2 cellular contexts compared by ENCODE assay signal in the genomic region with DNA sequence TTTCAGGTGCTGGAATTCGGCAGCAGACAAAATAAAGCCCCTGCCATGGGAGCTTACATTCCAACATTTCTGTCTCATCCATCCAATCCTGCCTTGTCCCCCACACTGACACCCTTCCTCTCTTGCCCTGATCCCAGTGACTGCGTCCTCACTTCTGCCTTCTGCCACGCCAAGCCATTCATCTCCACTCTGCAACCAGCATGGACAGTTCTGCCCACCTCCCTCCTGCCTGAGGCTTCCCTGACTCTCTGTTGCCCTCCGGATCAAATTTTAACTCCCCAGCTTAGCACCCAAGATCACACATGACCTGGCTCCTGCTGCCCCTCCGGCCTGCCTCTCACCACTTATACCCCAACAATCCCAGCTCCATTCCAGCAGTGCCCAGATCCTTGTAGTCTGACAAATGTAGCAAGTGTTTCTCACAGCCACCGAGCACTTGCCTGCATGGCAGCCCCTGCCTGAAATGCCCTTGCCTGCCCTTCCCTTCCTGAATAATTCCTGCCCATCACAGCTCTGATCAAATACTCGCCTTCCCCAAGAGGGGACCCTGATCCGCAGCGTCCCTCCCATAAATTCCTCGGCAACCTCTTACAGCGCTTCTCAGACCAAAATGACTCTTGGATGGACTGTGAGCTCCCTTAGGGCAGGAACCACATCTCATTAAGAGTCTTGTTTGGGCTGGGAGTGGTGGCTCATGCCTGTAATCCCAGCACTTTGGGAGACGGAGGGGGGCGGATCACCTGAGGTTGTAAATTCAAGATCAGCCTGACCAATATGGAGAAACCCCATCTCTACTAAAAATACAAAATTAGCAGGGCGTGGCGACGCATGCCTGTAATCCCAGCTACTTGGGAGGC.
A peak's percentile ranks its signal among the peaks of the same experiment; 100 is the strongest.
TF ChIP-seq lines count a peak whose summit lies in the region.

No MANE protein-coding gene starts in this region.

TF ChIP-seq in HEK293, 187 proteins besides CTCF, POLR2A, EP300 and RAD21:
- TF ChIP-seq ZNF600 (tag by site-specific recombination; IDR thresholded peaks at IDR 0.05) (0 out of 2 replicates have a peak, but pooled peaks have one; percentile 19), ZNF133 (tag by site-specific recombination; IDR thresholded peaks at IDR 0.05) (peak; percentile 85), ZBTB21 (tag by site-specific recombination; IDR thresholded peaks at IDR 0.05) (no peak), KLF7 (tag by site-specific recombination; IDR thresholded peaks at IDR 0.05; ENCODE audit: borderline replicate concordance) (no peak), ZNF341 (tag by site-specific recombination; IDR thresholded peaks at IDR 0.05; ENCODE audit: low read depth) (peak; percentile 68)

TF ChIP-seq in H1, 55 proteins besides CTCF, POLR2A, EP300 and RAD21:
- TF ChIP-seq SP1 (IDR thresholded peaks at IDR 0.05; ENCODE audit: low read depth, low read length): no peak
- TF ChIP-seq TEAD4 (IDR thresholded peaks at IDR 0.05; ENCODE audit: low read depth, low read length): 0 out of 2 replicates have a peak, but pooled peaks have one; percentile 30
